Comparison of ENCODE assay signal across 8 cellular contexts in genomic region chr14:59483819-59484610, GRCh38. TPM values are rescaled to one million over a fixed set of nuclear protein-coding genes. Genes with fewer than 3 reads are reported as not detected.
DNase-seq lines count a peak whose midpoint lies in the region; ATAC-seq, FAIRE-seq and TF ChIP-seq lines count a peak whose summit lies in the region.

A gene with protein sequence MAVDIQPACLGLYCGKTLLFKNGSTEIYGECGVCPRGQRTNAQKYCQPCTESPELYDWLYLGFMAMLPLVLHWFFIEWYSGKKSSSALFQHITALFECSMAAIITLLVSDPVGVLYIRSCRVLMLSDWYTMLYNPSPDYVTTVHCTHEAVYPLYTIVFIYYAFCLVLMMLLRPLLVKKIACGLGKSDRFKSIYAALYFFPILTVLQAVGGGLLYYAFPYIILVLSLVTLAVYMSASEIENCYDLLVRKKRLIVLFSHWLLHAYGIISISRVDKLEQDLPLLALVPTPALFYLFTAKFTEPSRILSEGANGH (plus strand): TSS chr14:59484517. CDS start chr14:59484590, 73 bp downstream.
L3HYPDH (minus strand) TSS chr14:59484408; CDS start chr14:59484316, 92 bp downstream.

- H3K27me3 Mint-ChIP-seq in activated T-helper 2 cell treated with anti-CD3 and anti-CD28 coated beads, Interferon-gamma antibody, Interleukin-2, Interleukin-4, amounts not matched to agents 10 μg/mL and 5 μg/mL and 100 μg/mL, durations not matched to agents 14 hours and 24 hours and 36 hours (ENCODE audit: low read depth): no peaks in the 10 kb centered on the region
- no peaks in the 10 kb centered on the region for H3K27me3 Mint-ChIP-seq in natural killer cell treated with Interleukin-12 subunit alpha and Interleukin-12 subunit beta and Interleukin-15 and Interleukin-18, amount 100 ng/mL, for 72 hours

- H3K36me3 ChIP-seq in ES-I3 (ENCODE audit: insufficient read depth, low read length) (peaks cover 7% of the 10 kb centered on the region), RWPE2 (ENCODE audit: low read depth) (peaks cover 39% of the 10 kb centered on the region)

- peak within 1 kb of the TSS; percentile 98 for H3K9ac ChIP-seq in ES-I3 (ENCODE audit: low read depth, low read length)

- peaks cover 47% of the 10 kb centered on the region for H3K4me1 Mint-ChIP-seq in activated T-helper 2 cell treated with anti-CD3 and anti-CD28 coated beads, Interferon-gamma antibody, Interleukin-2, Interleukin-4, amounts not matched to agents 10 μg/mL and 5 μg/mL and 100 μg/mL, durations not matched to agents 14 hours and 24 hours and 36 hours (ENCODE audit: low read depth)
- H3K4me1 Mint-ChIP-seq in natural killer cell treated with Interleukin-12 subunit alpha and Interleukin-12 subunit beta and Interleukin-15 and Interleukin-18, amount 100 ng/mL, for 72 hours (ENCODE audit: low read depth in 2 of 2): peaks cover 37 to 48% of the 10 kb centered on the region in 2 donors

- no peaks in the 10 kb centered on the region for H3K27me3 ChIP-seq in RWPE2 (ENCODE audit: insufficient read depth, poor library complexity, severe bottlenecking)

- peak within 1 kb of the TSS; percentile 64 for H3K4me3 ChIP-seq in RWPE2 (ENCODE audit: severe bottlenecking)
- H3K4me3 ChIP-seq in fibroblast of mammary gland (ENCODE audit: control insufficient read depth, low read depth, low read length): peak within 1 kb of the TSS; percentile 87

- H3K4me3 Mint-ChIP-seq in activated T-helper 2 cell treated with anti-CD3 and anti-CD28 coated beads, Interferon-gamma antibody, Interleukin-2, Interleukin-4, amounts not matched to agents 10 μg/mL and 5 μg/mL and 100 μg/mL, durations not matched to agents 14 hours and 24 hours and 36 hours (ENCODE audit: low read depth): peak within 1 kb of the TSS; percentile 91
- H3K4me3 Mint-ChIP-seq in natural killer cell treated with Interleukin-12 subunit alpha and Interleukin-12 subunit beta and Interleukin-15 and Interleukin-18, amount 100 ng/mL, for 72 hours: peak within 1 kb of the TSS; percentile 90

- peak; percentile 73 for ATAC-seq in RWPE2 (ENCODE audit: low read depth)
- peak; percentile 97 to 98 for ATAC-seq in natural killer cell treated with Interleukin-12 subunit alpha and Interleukin-12 subunit beta and Interleukin-15 and Interleukin-18, amount 100 ng/mL, for 72 hours
- peak; percentile 96 for ATAC-seq in stimulated activated naive CD8-positive, alpha-beta T cell treated with anti-CD3 and anti-CD28 coated beads, Interleukin-15, Interleukin-2, amounts not matched to agents 100 U/mL and 50 U/mL, for 24 hours

- H3K9me3 Mint-ChIP-seq in activated T-helper 2 cell treated with anti-CD3 and anti-CD28 coated beads, Interferon-gamma antibody, Interleukin-2, Interleukin-4, amounts not matched to agents 10 μg/mL and 5 μg/mL and 100 μg/mL, durations not matched to agents 14 hours and 24 hours and 36 hours: no peaks in the 10 kb centered on the region
- no peaks in the 10 kb centered on the region for H3K9me3 Mint-ChIP-seq in natural killer cell treated with Interleukin-12 subunit alpha and Interleukin-12 subunit beta and Interleukin-15 and Interleukin-18, amount 100 ng/mL, for 72 hours

- H3K9me3 ChIP-seq in ES-I3 (ENCODE audit: control insufficient read depth, insufficient read depth, low read length): no peaks in the 10 kb centered on the region
- H3K9me3 ChIP-seq in RWPE2 (ENCODE audit: severe bottlenecking): no peaks in the 10 kb centered on the region

- peaks cover 24% of the 10 kb centered on the region for H3K36me3 Mint-ChIP-seq in activated T-helper 2 cell treated with anti-CD3 and anti-CD28 coated beads, Interferon-gamma antibody, Interleukin-2, Interleukin-4, amounts not matched to agents 10 μg/mL and 5 μg/mL and 100 μg/mL, durations not matched to agents 14 hours and 24 hours and 36 hours (ENCODE audit: low read depth)
- H3K36me3 Mint-ChIP-seq in natural killer cell treated with Interleukin-12 subunit alpha and Interleukin-12 subunit beta and Interleukin-15 and Interleukin-18, amount 100 ng/mL, for 72 hours: peaks cover 10% of the 10 kb centered on the region

- H3K4me1 ChIP-seq in ES-I3 (ENCODE audit: insufficient read depth, low read length): peaks cover 10% of the 10 kb centered on the region
- H3K4me1 ChIP-seq in RWPE2 (ENCODE audit: insufficient read depth, poor library complexity, severe bottlenecking): peaks cover 23% of the 10 kb centered on the region

- DNase-seq in H54 (ENCODE audit: insufficient read length, low spot score) (peak; percentile 75), LoVo (ENCODE audit: low spot score) (peak; percentile 94), RWPE2 (ENCODE audit: low spot score) (peak; percentile 99), fibroblast of mammary gland (ENCODE audit: low read depth) (peak; percentile 92)
- peak; percentile 95 for DNase-seq in activated T-helper 2 cell treated with anti-CD3 and anti-CD28 coated beads, Interferon-gamma antibody, Interleukin-2, Interleukin-4, amounts not matched to agents 10 μg/mL and 5 μg/mL and 100 μg/mL, durations not matched to agents 14 hours and 24 hours and 36 hours (ENCODE audit: low spot score)
- DNase-seq in natural killer cell treated with Interleukin-12 subunit alpha and Interleukin-12 subunit beta and Interleukin-15 and Interleukin-18, amount 100 ng/mL, for 72 hours (ENCODE audit: low spot score): peak; percentile 97
- DNase-seq in stimulated activated naive CD8-positive, alpha-beta T cell treated with anti-CD3 and anti-CD28 coated beads, Interleukin-15, Interleukin-2, amounts not matched to agents 100 U/mL and 50 U/mL, for 24 hours: peak; percentile 99

- FAIRE-seq in H54 (lab: Jason Lieb, UNC): no peak

- TF ChIP-seq POLR2A in H54 (IDR thresholded peaks at IDR 0.05; ENCODE audit: low read depth, low read length): peak; percentile 62

- peak within 1 kb of the TSS; percentile 89 for H3K27ac ChIP-seq in RWPE2 (ENCODE audit: poor library complexity, severe bottlenecking)

- peak within 1 kb of the TSS; percentile 84 for H3K27ac Mint-ChIP-seq in activated T-helper 2 cell treated with anti-CD3 and anti-CD28 coated beads, Interferon-gamma antibody, Interleukin-2, Interleukin-4, amounts not matched to agents 10 μg/mL and 5 μg/mL and 100 μg/mL, durations not matched to agents 14 hours and 24 hours and 36 hours
- peak within 1 kb of the TSS; percentile 79 to 83 for H3K27ac Mint-ChIP-seq in natural killer cell treated with Interleukin-12 subunit alpha and Interleukin-12 subunit beta and Interleukin-15 and Interleukin-18, amount 100 ng/mL, for 72 hours

- peak; percentile 76 for TF ChIP-seq CTCF in RWPE2 (IDR thresholded peaks at IDR 0.05; ENCODE audit: poor library complexity, severe bottlenecking)
- no peak for TF ChIP-seq CTCF in fibroblast of mammary gland (conservative IDR thresholded peaks at IDR 0.05; ENCODE audit: control insufficient read depth, insufficient read depth, low read depth, low read length)

- intact Hi-C loops in activated T-helper 2 cell treated with anti-CD3 and anti-CD28 coated beads, Interferon-gamma antibody, Interleukin-2, Interleukin-4, amounts not matched to agents 10 μg/mL and 5 μg/mL and 100 μg/mL, durations not matched to agents 14 hours and 24 hours and 36 hours (cut with micrococcal nuclease): loop anchor here (1.0 to 10.0 kb wide), 5 partner anchors 20 to 1057 kb away; partner anchors contain the start of genes DAAM1, KIAA0586, PCNX4 and TIMM9

RNA-seq across cellular contexts. Expression of the first gene that starts in this region (rescaled TPM):
- total RNA-seq in activated T-helper 2 cell treated with anti-CD3 and anti-CD28 coated beads, Interferon-gamma antibody, Interleukin-2, Interleukin-4, amounts not matched to agents 10 μg/mL and 5 μg/mL and 100 μg/mL, durations not matched to agents 14 hours and 24 hours and 36 hours: 26.0 and 29.6 TPM in 2 replicates
- 10 to 100 TPM; 24.7 to 38.2 TPM for total RNA-seq in natural killer cell treated with Interleukin-12 subunit alpha and Interleukin-12 subunit beta and Interleukin-15 and Interleukin-18, amount 100 ng/mL, for 72 hours

RNA-seq across cellular contexts. Expression of gene L3HYPDH, which starts in this region (rescaled TPM):
- total RNA-seq in activated T-helper 2 cell treated with anti-CD3 and anti-CD28 coated beads, Interferon-gamma antibody, Interleukin-2, Interleukin-4, amounts not matched to agents 10 μg/mL and 5 μg/mL and 100 μg/mL, durations not matched to agents 14 hours and 24 hours and 36 hours: 14.2 and 15.9 TPM in 2 replicates
- 10 to 100 TPM in 1 of 2 donors, 1 to 10 TPM in 1; 6.5 to 17.4 TPM for total RNA-seq in natural killer cell treated with Interleukin-12 subunit alpha and Interleukin-12 subunit beta and Interleukin-15 and Interleukin-18, amount 100 ng/mL, for 72 hours

Comparison
In these comparisons a context has a peak if more than half of its experiments do, and no peak if none do; other contexts are left out.
1. Peak in every context shown above with its lines: DNase-seq, ATAC-seq, H3K4me3 ChIP-seq and H3K27ac ChIP-seq.